Comparison of ENCODE assay signal across 14 cellular contexts in the genomic region with DNA sequence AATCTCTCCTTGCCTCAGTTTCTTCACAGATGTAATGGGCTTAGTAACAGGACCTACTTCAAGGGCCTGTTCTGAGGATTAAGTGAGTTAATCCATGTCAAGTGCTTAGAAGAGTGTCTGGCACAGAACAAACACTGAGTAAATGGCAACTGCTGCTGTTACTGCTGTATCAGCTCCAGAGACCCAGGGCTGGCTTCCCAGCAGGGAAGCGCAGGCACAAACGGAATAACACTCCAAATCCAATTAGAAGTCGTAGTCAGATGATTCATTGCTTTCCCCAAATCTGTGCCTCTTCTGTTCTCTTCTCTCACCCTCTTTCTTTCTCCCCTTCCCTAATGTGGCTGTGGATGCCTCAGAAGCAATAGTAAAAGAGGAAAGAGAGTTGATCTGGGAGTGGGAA.
DNase-seq lines count a peak whose midpoint lies in the region; ATAC-seq and TF ChIP-seq lines count a peak whose summit lies in the region.
"Had no signal": no experiment of that assay in that cellular context is flagged by ENCODE, and none has a peak within 500 bp of the region (broad histone marks: within the 10 kb centered on the region; RNA-seq: fewer than 3 reads in every experiment).

No MANE protein-coding gene starts in this region.

- no TSS peak for BruUV-seq in mammary epithelial cell (replicated peaks; lab: Mats Ljungman, UMichigan)

- no peak overlapping the region for H3K4me2 ChIP-seq in mammary epithelial cell (ENCODE audit: insufficient read depth, low read depth, low read length)
- H3K4me2 ChIP-seq: A549 had no signal

- no peaks in the 10 kb centered on the region for H3K36me3 ChIP-seq in mammary epithelial cell (ENCODE audit: insufficient read depth, low read length)
- no peaks in the 10 kb centered on the region for H3K36me3 ChIP-seq in skeletal muscle tissue (ENCODE audit: control insufficient read depth in 3 of 3, insufficient read depth in 3 of 3, low read length in 3 of 3)

- no peak for TF ChIP-seq CTCF in mammary epithelial cell (conservative IDR thresholded peaks at IDR 0.05 in 1 of 2, IDR thresholded peaks at IDR 0.05 in 1 of 2; ENCODE audit: extremely low read depth in 1 of 2, insufficient read depth in 1 of 2, low read depth in 1 of 2, low read length in 2 of 2)
- TF ChIP-seq CTCF in CD4-positive, alpha-beta T cell (IDR thresholded peaks at IDR 0.05), result no peak

- intact Hi-C loops in mammary epithelial cell (cut with micrococcal nuclease), result no loop called here
- intact Hi-C loops in CD4-positive, alpha-beta T cell (cut with DNase I, micrococcal nuclease), result no loop called here

- H4K20me1 ChIP-seq in mammary epithelial cell (ENCODE audit: insufficient read depth, low read length), result no peaks in the 10 kb centered on the region

- no peak overlapping the region for H3K27ac Mint-ChIP-seq in CD4-positive, alpha-beta T cell
- H3K27ac Mint-ChIP-seq: activated CD4-positive, alpha-beta memory T cell treated with anti-CD3 and anti-CD28 coated beads, Interleukin-2, amount 10 ng/mL, durations not matched to agents 7 days and 5 days; activated T-helper 2 cell treated with anti-CD3 and anti-CD28 coated beads, Interferon-gamma antibody, Interleukin-2, Interleukin-4, amounts not matched to agents 10 μg/mL and 5 μg/mL and 100 μg/mL, durations not matched to agents 14 hours and 24 hours and 36 hours had no signal

- 94% methylated on average over 3 of the region's 3 CpGs for WGBS in mammary epithelial cell (ENCODE audit: low coverage, missing lambda C conversion rate)

- DNase-seq in NCI-H2171 treated with DMSO at 0.1 percent for 48 hours (lab: John Stamatoyannopoulos, UW) (peak; percentile 19), NCI-H2171 (lab: John Stamatoyannopoulos, UW) (no peak), NCI-H2227 treated with DMSO at 0.1 percent for 48 hours (lab: John Stamatoyannopoulos, UW) (peak; percentile 25), mammary epithelial cell (no peak), LoVo (ENCODE audit: low spot score) (no peak), midbrain (lab: John Stamatoyannopoulos, UW) (no peak)
- no peak for DNase-seq in CD4-positive, alpha-beta T cell
- DNase-seq: activated CD4-positive, alpha-beta memory T cell treated with anti-CD3 and anti-CD28 coated beads, Interleukin-2, amount 10 ng/mL, durations not matched to agents 7 days and 5 days; Caco-2; erythroblast had no signal

- H3K36me3 Mint-ChIP-seq in CD4-positive, alpha-beta T cell (ENCODE audit: low read depth), result no peaks in the 10 kb centered on the region

- no peaks in the 10 kb centered on the region for H3K9me3 Mint-ChIP-seq in CD4-positive, alpha-beta T cell
- H3K9me3 Mint-ChIP-seq: activated CD4-positive, alpha-beta memory T cell treated with anti-CD3 and anti-CD28 coated beads, Interleukin-2, amount 10 ng/mL, durations not matched to agents 7 days and 5 days; activated T-helper 2 cell treated with anti-CD3 and anti-CD28 coated beads, Interferon-gamma antibody, Interleukin-2, Interleukin-4, amounts not matched to agents 10 μg/mL and 5 μg/mL and 100 μg/mL, durations not matched to agents 14 hours and 24 hours and 36 hours had no signal

- ATAC-seq in CD4-positive, alpha-beta T cell (ENCODE audit: poor library complexity), result no peak
- ATAC-seq: A549 had no signal

- no peak overlapping the region for H3K27ac ChIP-seq in mammary epithelial cell (ENCODE audit: insufficient read depth, low read depth, low read length)
- H3K27ac ChIP-seq in skeletal muscle tissue (ENCODE audit: low read depth, low read length), result peak overlapping the region; percentile 11
- H3K27ac ChIP-seq in CD4-positive, alpha-beta T cell (ENCODE audit: low read depth, low read length), result no peak overlapping the region
- H3K27ac ChIP-seq: A549, coronary artery had no signal

- H3K4me3 Mint-ChIP-seq in CD4-positive, alpha-beta T cell, result no peak overlapping the region
- H3K4me3 Mint-ChIP-seq: activated CD4-positive, alpha-beta memory T cell treated with anti-CD3 and anti-CD28 coated beads, Interleukin-2, amount 10 ng/mL, durations not matched to agents 7 days and 5 days had no signal

- peak overlapping the region; percentile 53 for H2AFZ ChIP-seq in mammary epithelial cell (ENCODE audit: low read depth, low read length)

- no peaks in the 10 kb centered on the region for H3K4me1 ChIP-seq in mammary epithelial cell (ENCODE audit: insufficient read depth, low read length)
- peaks cover 18 to 32% (median 24%) of the 10 kb centered on the region in 3 donors for H3K4me1 ChIP-seq in skeletal muscle tissue (ENCODE audit: control insufficient read depth in 3 of 3, insufficient read depth in 3 of 3, low read length in 3 of 3)
- H3K4me1 ChIP-seq: A549 had no signal

- no peaks in the 10 kb centered on the region for H3K79me2 ChIP-seq in mammary epithelial cell (ENCODE audit: insufficient read depth, low read length)

- dilution Hi-C loops in mammary epithelial cell (cut with HindIII; ENCODE audit: low sequenced_read_pairs), result no loop called here

- no peak overlapping the region for H3K9ac ChIP-seq in mammary epithelial cell (ENCODE audit: insufficient read depth, low read length)
- H3K9ac ChIP-seq in skeletal muscle tissue (ENCODE audit: low read depth in 1 of 3, low read length in 3 of 3), result peak overlapping the region in 1 of 3 donors; percentile 20

- CTCF ChIA-PET in mammary epithelial cell (lab: Charles Lee; ENCODE audit: low non-redundant PET), result no interaction called here
- CTCF ChIA-PET in CD4-positive, alpha-beta T cell (lab: Charles Lee), result no interaction called here

- H3K4me3 ChIP-seq in mammary epithelial cell (replicated peaks in 1 of 3; ENCODE audit: insufficient read depth in 1 of 3, low read depth in 2 of 3, low read length in 3 of 3) (no peak overlapping the region), skeletal muscle tissue (ENCODE audit: low read length in 3 of 3) (no peak overlapping the region)
- H3K4me3 ChIP-seq: A549, coronary artery had no signal

- in situ Hi-C loops in mammary epithelial cell (cut with MboI; ENCODE audit: low sequenced_read_pairs in 2 of 2), result no loop called here

- POLR2A ChIA-PET in CD4-positive, alpha-beta T cell (lab: Charles Lee), result no interaction called here

- H3K27me3 Mint-ChIP-seq in CD4-positive, alpha-beta T cell, result peaks cover 36% of the 10 kb centered on the region

- no peaks in the 10 kb centered on the region for H3K4me1 Mint-ChIP-seq in CD4-positive, alpha-beta T cell (ENCODE audit: low read depth)
- H3K4me1 Mint-ChIP-seq: activated CD4-positive, alpha-beta memory T cell treated with anti-CD3 and anti-CD28 coated beads, Interleukin-2, amount 10 ng/mL, durations not matched to agents 7 days and 5 days had no signal

- no peaks in the 10 kb centered on the region for H3K27me3 ChIP-seq in mammary epithelial cell (ENCODE audit: insufficient read depth, low read length)
- H3K27me3 ChIP-seq in skeletal muscle tissue (ENCODE audit: control insufficient read depth in 3 of 3, insufficient read depth in 3 of 3, low read length in 3 of 3), result no peaks in the 10 kb centered on the region
- H3K27me3 ChIP-seq in CD4-positive, alpha-beta T cell (ENCODE audit: control insufficient read depth, insufficient read depth, low read length), result no peaks in the 10 kb centered on the region

- H3K9me3 ChIP-seq in mammary epithelial cell (replicated peaks; ENCODE audit: insufficient read depth, low read length) (no peaks in the 10 kb centered on the region), skeletal muscle tissue (ENCODE audit: control insufficient read depth in 3 of 3, low read length in 3 of 3) (no peaks in the 10 kb centered on the region)
- H3K9me3 ChIP-seq in CD4-positive, alpha-beta T cell (ENCODE audit: control insufficient read depth, low read length), result no peaks in the 10 kb centered on the region
- H3K9me3 ChIP-seq: Caco-2 had no signal

Comparison
In these comparisons a context has a peak if more than half of its experiments do, and no peak if none do; other contexts are left out.
1. DNase-seq: peak in NCI-H2171 treated with DMSO at 0.1 percent for 48 hours (single experiment) and NCI-H2227 treated with DMSO at 0.1 percent for 48 hours (single experiment); none in NCI-H2171 (single experiment), mammary epithelial cell (single experiment), CD4-positive, alpha-beta T cell (0 of 10), LoVo (single experiment) and midbrain (single experiment).